In the genomic region with DNA sequence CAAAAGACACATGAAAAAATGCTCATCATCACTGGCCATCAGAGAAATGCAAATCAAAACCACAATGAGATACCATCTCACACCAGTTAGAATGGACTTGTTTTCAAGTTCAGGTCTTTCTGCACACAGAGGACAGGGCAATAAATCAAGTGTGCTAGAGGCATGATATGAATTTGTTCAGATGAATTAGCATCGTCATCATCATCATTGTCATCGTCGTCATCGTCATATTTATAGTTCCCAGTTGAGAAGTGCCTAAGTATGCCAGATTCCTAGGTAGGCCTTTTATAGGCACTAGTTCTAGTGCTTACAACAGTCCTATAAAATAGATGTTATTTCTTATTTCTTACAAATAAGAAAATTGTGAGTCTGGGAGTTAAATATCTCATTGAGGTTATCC, we compare ENCODE assay signal across 11 cellular contexts. TPM values are rescaled to one million over a fixed set of nuclear protein-coding genes. Genes with fewer than 3 reads are reported as not detected.
"Had no signal": no experiment of that assay in that cellular context is flagged by ENCODE, and none has a peak within 500 bp of the region (broad histone marks: within the 10 kb centered on the region; RNA-seq: fewer than 3 reads in every experiment).

No MANE protein-coding gene starts in this region.

- H2AFZ ChIP-seq: GM23248, GM23338 had no signal

- H3K4me3 ChIP-seq: GM23248, GM23338, HAP-1 had no signal

- H3K4me2 ChIP-seq: GM23338 had no signal

- FAIRE-seq: H1, H54 had no signal

- DNase-seq: GM23248, GOT3, H7, H9, HCEC 1CT, HFFc6 had no signal

- H3K27ac ChIP-seq: GM23248 had no signal

- H3K9ac ChIP-seq: GM23248 had no signal

- ATAC-seq: GM23338, HCT116 had no signal

- H3K9me3 ChIP-seq: HAP-1 had no signal

- H3K4me1 ChIP-seq: HAP-1 had no signal

- H3K36me3 ChIP-seq: HAP-1 had no signal

RNA-seq across cellular contexts. Expression of a gene that starts 34.7 kb away (rescaled TPM):
- polyA plus RNA-seq: GM23248 had no signal
